ENCODE assay signal across 15 cellular contexts in genomic region chr20:17643531-17644188, GRCh38. TPM values are rescaled to one million over a fixed set of nuclear protein-coding genes. Genes with fewer than 3 reads are reported as not detected.
DNase-seq lines count a peak whose midpoint lies in the region; ATAC-seq and TF ChIP-seq lines count a peak whose summit lies in the region.
"Had no signal": no experiment of that assay in that cellular context is flagged by ENCODE, and none has a peak within 500 bp of the region (broad histone marks: within the 10 kb centered on the region; RNA-seq: fewer than 3 reads in every experiment).

No MANE protein-coding gene starts in this region.

- H3K4me2 ChIP-seq in parathyroid adenoma (ENCODE audit: low read length), result peak overlapping the region; percentile 19

- no peak overlapping the region for H3K4me3 Mint-ChIP-seq in activated naive CD4-positive, alpha-beta T cell treated with anti-CD3 and anti-CD28 coated beads, Interleukin-2, amount 10 ng/mL, durations not matched to agents 7 days and 5 days
- H3K4me3 Mint-ChIP-seq: IgD-negative memory B cell had no signal

- peaks cover 51% of the 10 kb centered on the region for H3K4me1 ChIP-seq in parathyroid adenoma
- H3K4me1 ChIP-seq: breast epithelium had no signal

- H3K9ac ChIP-seq in parathyroid adenoma, result no peak overlapping the region

- peaks cover 72% of the 10 kb centered on the region for H3K79me2 ChIP-seq in parathyroid adenoma

- no peaks in the 10 kb centered on the region for H3K36me3 ChIP-seq in parathyroid adenoma (ENCODE audit: control insufficient read depth, insufficient read depth, low read length)
- H3K36me3 ChIP-seq: breast epithelium had no signal

- peaks cover 1% of the 10 kb centered on the region for H3K4me1 Mint-ChIP-seq in activated naive CD4-positive, alpha-beta T cell treated with anti-CD3 and anti-CD28 coated beads, Interleukin-2, amount 10 ng/mL, durations not matched to agents 7 days and 5 days
- H3K4me1 Mint-ChIP-seq: IgD-negative memory B cell had no signal

- POLR2A ChIA-PET in AG04450 (lab: Yijun Ruan, JAX) (interaction anchor here (1.0 kb wide), 1 partner anchor 23 kb away, joined by 6 read pairs; no protein-coding TSS in a partner anchor), RWPE1 (lab: Yijun Ruan, JAX; ENCODE audit: low non-redundant PET) (no interaction called here)

- H3K27me3 ChIP-seq in AG04450 (ENCODE audit: control insufficient read depth, insufficient read depth, low read length), result no peaks in the 10 kb centered on the region
- no peaks in the 10 kb centered on the region for H3K27me3 ChIP-seq in parathyroid adenoma (ENCODE audit: control insufficient read depth, insufficient read depth, low read length)
- H3K27me3 ChIP-seq: breast epithelium, vagina had no signal

- H3K4me3 ChIP-seq in AG04450 (ENCODE audit: low read depth, low read length) (no peak overlapping the region), parathyroid adenoma (ENCODE audit: low read depth, low read length) (no peak overlapping the region)
- H3K4me3 ChIP-seq: breast epithelium, vagina had no signal

- H3K27ac Mint-ChIP-seq in activated naive CD4-positive, alpha-beta T cell treated with anti-CD3 and anti-CD28 coated beads, Interleukin-2, amount 10 ng/mL, durations not matched to agents 7 days and 5 days, result no peak overlapping the region

- H3K9me3 ChIP-seq in AG04450 (ENCODE audit: control insufficient read depth, insufficient read depth, low read length), result no peaks in the 10 kb centered on the region
- no peaks in the 10 kb centered on the region for H3K9me3 ChIP-seq in parathyroid adenoma (ENCODE audit: control insufficient read depth, low read length)
- H3K9me3 ChIP-seq: breast epithelium, vagina had no signal

- peaks cover 1% of the 10 kb centered on the region for H3K36me3 Mint-ChIP-seq in activated naive CD4-positive, alpha-beta T cell treated with anti-CD3 and anti-CD28 coated beads, Interleukin-2, amount 10 ng/mL, durations not matched to agents 7 days and 5 days

- TF ChIP-seq CTCF in AG04450 (IDR thresholded peaks at IDR 0.05; ENCODE audit: low read depth, low read length), result no peak
- no peak for TF ChIP-seq CTCF in RWPE1 (conservative IDR thresholded peaks at IDR 0.05; ENCODE audit: low read depth)
- no peak for TF ChIP-seq CTCF in parathyroid adenoma (IDR thresholded peaks at IDR 0.05)

- ATAC-seq in left cardiac atrium (peak in 1 of 2 donors; percentile 2), HG02610 (IDR thresholded peaks at IDR 0.05; ENCODE audit: unreplicated experiment) (no peak)

- intact Hi-C loops in left cardiac atrium (cut with DNase I), result no loop called here

- H3K27me3 Mint-ChIP-seq in activated naive CD4-positive, alpha-beta T cell treated with anti-CD3 and anti-CD28 coated beads, Interleukin-2, amount 10 ng/mL, durations not matched to agents 7 days and 5 days, result no peaks in the 10 kb centered on the region
- H3K27me3 Mint-ChIP-seq: IgD-negative memory B cell had no signal

- H3K27ac ChIP-seq in AG04450 (ENCODE audit: low read depth, low read length) (peak overlapping the region; percentile 39), RWPE1 (peak overlapping the region; percentile 5; the same call in 1 of the 2 replicates), parathyroid adenoma (peak overlapping the region; percentile 83)
- H3K27ac ChIP-seq: vagina had no signal

- H2AFZ ChIP-seq in parathyroid adenoma, result peak overlapping the region; percentile 39

- CTCF ChIA-PET in AG04450 (lab: Charles Lee) (interaction anchor here (1.0 kb wide), 1 partner anchor 294 kb away, joined by 3 read pairs; no protein-coding TSS in a partner anchor), RWPE1 (lab: Yijun Ruan, JAX) (interaction anchor here (1.1 kb wide), 1 partner anchor 8 kb away, joined by 3 read pairs; no protein-coding TSS in a partner anchor)
- CTCF ChIA-PET in activated naive CD4-positive, alpha-beta T cell treated with anti-CD3 and anti-CD28 coated beads, Interleukin-2, amount 10 ng/mL, durations not matched to agents 7 days and 5 days (lab: Charles Lee), result no interaction called here

- DNase-seq in AG04450 (ENCODE audit: low read depth, low spot score) (no peak), RWPE1 (ENCODE audit: low spot score) (no peak), left cardiac atrium (peak; percentile 50), DMS 273 (lab: John Stamatoyannopoulos, UW; ENCODE audit: unreplicated experiment) (no peak), NCI-H1436 (lab: John Stamatoyannopoulos, UW) (no peak)
- DNase-seq in activated naive CD4-positive, alpha-beta T cell treated with anti-CD3 and anti-CD28 coated beads, Interleukin-2, amount 10 ng/mL, durations not matched to agents 7 days and 5 days, result no peak
- DNase-seq: NCI-H1105 treated with DMSO at 0.1 percent for 48 hours; NCI-H510A; stimulated activated CD4-positive, alpha-beta T cell treated with anti-CD3 and anti-CD28 coated beads, Interleukin-4, amount 100 ng/mL, for 1 hour had no signal

- H3K9me3 Mint-ChIP-seq in activated naive CD4-positive, alpha-beta T cell treated with anti-CD3 and anti-CD28 coated beads, Interleukin-2, amount 10 ng/mL, durations not matched to agents 7 days and 5 days, result no peaks in the 10 kb centered on the region
- H3K9me3 Mint-ChIP-seq: IgD-negative memory B cell had no signal

RNA-seq across cellular contexts. Expression of gene RRBP1, which starts 38.4 kb away (rescaled TPM):
- 151 and 153 TPM in 2 replicates for polyA plus RNA-seq in AG04450 (2011; rRNA removed)
- polyA minus RNA-seq in AG04450 (2011; rRNA and poly(A)+ RNA removed), result 115 and 130 TPM in 2 replicates
- total RNA-seq in left cardiac atrium, result 100 to 1,000 TPM in 1 of 2 donors, 10 to 100 TPM in 1; 68.6 to 127 TPM

RNA-seq across cellular contexts. Expression of gene BANF2, which starts 56.1 kb away (rescaled TPM):
- not detected in 2 replicates for polyA plus RNA-seq in AG04450 (2011; rRNA removed)
- polyA minus RNA-seq in AG04450 (2011; rRNA and poly(A)+ RNA removed), result not detected in 2 replicates
- not detected for total RNA-seq in left cardiac atrium
- total RNA-seq: breast epithelium, H4, vagina had no signal
- polyA plus RNA-seq: IgD-negative memory B cell had no signal

Comparison
In these comparisons a context has a peak if more than half of its experiments do, and no peak if none do; other contexts are left out.
1. H3K27ac ChIP-seq: peak in every context shown above with its lines; median percentile 83 in parathyroid adenoma; 39 in AG04450; 5 in RWPE1.